In genomic region chr6:137542713-137543112, GRCh38 we compare ENCODE assay signal across 1 cellular context.
TF ChIP-seq lines count a peak whose summit lies in the region.

No MANE protein-coding gene starts in this region.

TF ChIP-seq in WTC11, 78 proteins besides CTCF, POLR2A, EP300 and RAD21 (continued from another document):
- TF ChIP-seq CDX4 (CRISPR knock-in tag; IDR thresholded peaks at IDR 0.05; ENCODE audit: borderline replicate concordance) (no peak), SMAD3 (CRISPR knock-in tag; IDR thresholded peaks at IDR 0.05; ENCODE audit: borderline replicate concordance) (no peak), E2F5 (CRISPR knock-in tag; IDR thresholded peaks at IDR 0.05) (no peak), ZNF423 (CRISPR knock-in tag; IDR thresholded peaks at IDR 0.05) (no peak), HMGA2 (CRISPR knock-in tag; IDR thresholded peaks at IDR 0.05) (no peak)
